Comparison of ENCODE assay signal across 14 cellular contexts in genomic region chr12:124195226-124195938, GRCh38.
A peak's percentile ranks its signal among the peaks of the same experiment; 100 is the strongest.
DNase-seq lines count a peak whose midpoint lies in the region; ATAC-seq, FAIRE-seq and TF ChIP-seq lines count a peak whose summit lies in the region.
"Had no signal": no experiment of that assay in that cellular context is flagged by ENCODE, and none has a peak within 500 bp of the region (broad histone marks: within the 10 kb centered on the region; RNA-seq: fewer than 3 reads in every experiment).

No MANE protein-coding gene starts in this region.

- H2AK5ac ChIP-seq in H1 (ENCODE audit: low read depth, low read length) = no peak overlapping the region

- no peak overlapping the region for H2BK12ac ChIP-seq in H1 (ENCODE audit: low read depth, low read length)

- H3K27ac ChIP-seq in SK-N-SH (ENCODE audit: low read depth in 2 of 2, low read length in 1 of 2) (no peak overlapping the region), H1 (ENCODE audit: low read depth, low read length) (no peak overlapping the region), upper lobe of right lung (no peak overlapping the region)
- H3K27ac ChIP-seq: PC-9 had no signal

- intact Hi-C loops in mucosa of descending colon (cut with DNase I, micrococcal nuclease) = no loop called here
- intact Hi-C loops in upper lobe of right lung (cut with DNase I) = no loop called here

- H3K4me3 ChIP-seq in SK-N-SH (ENCODE audit: low read depth in 2 of 2, low read length in 1 of 2) (no peak overlapping the region), H1 (ENCODE audit: extremely low read depth in 1 of 4, insufficient read depth in 2 of 4, low read depth in 3 of 4, low read length in 4 of 4) (no peak overlapping the region), mucosa of descending colon (no peak overlapping the region), upper lobe of right lung (no peak overlapping the region)
- H3K4me3 ChIP-seq: PC-9 had no signal

- no peak overlapping the region for H2BK15ac ChIP-seq in H1 (ENCODE audit: low read length)

- TF ChIP-seq POLR2A in H1 (IDR thresholded peaks at IDR 0.05; ENCODE audit: control extremely low read depth in 1 of 2, low read depth in 2 of 2, low read length in 2 of 2) = no peak
- TF ChIP-seq POLR2A in GM12891 (IDR thresholded peaks at IDR 0.05; ENCODE audit: low read depth, low read length) = no peak

- H3K4me1 ChIP-seq in SK-N-SH (ENCODE audit: control insufficient read depth in 1 of 2, insufficient read depth in 2 of 2, low read depth in 1 of 2, low read length in 1 of 2) (peaks cover 0 to 5% of the 10 kb centered on the region in 2 experiments; a peak in 1 of 4 replicates), H1 (replicated peaks in 1 of 4; ENCODE audit: control insufficient read depth in 3 of 4, insufficient read depth in 4 of 4, low read length in 3 of 4) (0 out of 7 replicates have a peak, but pooled peaks cover 0 to 4% (median 2%) of the 10 kb centered on the region in 4 experiments), mucosa of descending colon (ENCODE audit: low read depth) (peaks cover 6% of the 10 kb centered on the region), upper lobe of right lung (no peaks in the 10 kb centered on the region)

- no peak for TF ChIP-seq RAD21 in SK-N-SH (IDR thresholded peaks at IDR 0.05; ENCODE audit: low read length)
- no peak for TF ChIP-seq RAD21 in H1 (IDR thresholded peaks at IDR 0.05 in 1 of 2, conservative IDR thresholded peaks at IDR 0.05 in 1 of 2; ENCODE audit: low read depth in 2 of 2, low read length in 2 of 2)

- H3K9me3 ChIP-seq in SK-N-SH (no peaks in the 10 kb centered on the region), H1 (ENCODE audit: insufficient read depth in 2 of 2, low read depth in 1 of 2, low read length in 1 of 2) (peaks cover 3 to 7% of the 10 kb centered on the region in 2 experiments; a peak in 3 of 4 replicates), mucosa of descending colon (no peaks in the 10 kb centered on the region), upper lobe of right lung (no peaks in the 10 kb centered on the region)

- 52% methylated on average over 19 of the region's 19 CpGs for WGBS in SK-N-SH (ENCODE audit: low lambda C conversion rate)
- WGBS in H1 (ENCODE audit: extremely low coverage in 1 of 2, insufficient coverage in 1 of 2, insufficient read length in 1 of 2, insufficient replicate concordance in 2 of 2, low coverage in 1 of 2, low lambda C conversion rate in 2 of 2, missing lambda C conversion rate in 1 of 2), 2 experiments = 86% methylated on average over 19 of the region's 19 CpGs; no CpG with 5 or more reads in 1 of the 2 experiments

- H3K23me2 ChIP-seq in H1 (ENCODE audit: low read depth, low read length) = peaks cover 1% of the 10 kb centered on the region; the same call in 1 of the 2 replicates

- no peak overlapping the region for H4K8ac ChIP-seq in H1 (ENCODE audit: extremely low read depth, insufficient read depth, low read length)

- DNase-seq in SK-N-SH = peak; percentile 33
- no peak for DNase-seq in H1 (ENCODE audit: low read depth in 1 of 2, low spot score in 2 of 2)
- DNase-seq in mucosa of descending colon = no peak
- no peak for DNase-seq in upper lobe of right lung
- DNase-seq in GM12891 (ENCODE audit: insufficient read length, low spot score) = no peak
- no peak for DNase-seq in NCI-H526 treated with DMSO at 0.1 percent for 48 hours (lab: John Stamatoyannopoulos, UW)
- DNase-seq: 8988T, DMS53, NCI-H1048, NCI-H2107, NCI-H226, PC-9 had no signal

- H3K9me2 ChIP-seq in SK-N-SH = no peaks in the 10 kb centered on the region

- no peak overlapping the region for H2BK120ac ChIP-seq in H1 (replicated peaks; ENCODE audit: low read depth, low read length)

- FAIRE-seq in H1 (lab: Jason Lieb, UNC) (no peak), GM12891 (lab: Jason Lieb, UNC) (no peak)

- no peaks in the 10 kb centered on the region for H3F3A ChIP-seq in SK-N-SH (replicated peaks; ENCODE audit: insufficient read depth)

- no peak overlapping the region for H3K4ac ChIP-seq in H1 (replicated peaks; ENCODE audit: insufficient read length, low read depth, low read length)

- no peak overlapping the region for H2AFZ ChIP-seq in SK-N-SH (ENCODE audit: low read depth)
- no peak overlapping the region for H2AFZ ChIP-seq in H1 (ENCODE audit: low read length)
- H2AFZ ChIP-seq: PC-9 had no signal

- no peak overlapping the region for H2BK5ac ChIP-seq in H1 (ENCODE audit: low read depth, low read length)

- TF ChIP-seq EP300 in SK-N-SH (IDR thresholded peaks at IDR 0.05; ENCODE audit: borderline replicate concordance in 1 of 2, low read depth in 1 of 2, low read length in 1 of 2) (no peak), H1 (IDR thresholded peaks at IDR 0.05; ENCODE audit: borderline replicate concordance in 1 of 2, low read depth in 2 of 2, low read length in 2 of 2) (no peak)

- TF ChIP-seq CTCF in SK-N-SH (IDR thresholded peaks at IDR 0.05) (no peak), H1 (IDR thresholded peaks at IDR 0.05; ENCODE audit: control extremely low read depth in 1 of 3, insufficient read depth in 1 of 3, low read depth in 1 of 3, low read length in 3 of 3) (no peak), mucosa of descending colon (IDR thresholded peaks at IDR 0.05) (no peak), upper lobe of right lung (IDR thresholded peaks at IDR 0.05) (no peak)

- H2BK20ac ChIP-seq in H1 (ENCODE audit: low read length) = no peak overlapping the region

- no peaks in the 10 kb centered on the region for H3K79me1 ChIP-seq in H1 (ENCODE audit: low read depth, low read length)

- H3K4me2 ChIP-seq in SK-N-SH (no peak overlapping the region), H1 (ENCODE audit: insufficient read depth in 1 of 2, low read depth in 2 of 2, low read length in 2 of 2) (no peak overlapping the region)
- H3K4me2 ChIP-seq: PC-9 had no signal

- no peak overlapping the region for H3K18ac ChIP-seq in H1 (ENCODE audit: extremely low read depth, low read length)

- ATAC-seq in SK-N-SH treated with all-trans-retinoic acid at 6 μM for 48 hours = no peak
- peak; percentile 55 for ATAC-seq in mucosa of descending colon
- ATAC-seq in upper lobe of right lung = peak; percentile 19
- no peak for ATAC-seq in GM21381 (IDR thresholded peaks at IDR 0.05; ENCODE audit: unreplicated experiment)

- no peak overlapping the region for H3K23ac ChIP-seq in H1 (ENCODE audit: insufficient read length)

- H4K91ac ChIP-seq in H1 (replicated peaks; ENCODE audit: insufficient read length, low read length) = no peak overlapping the region

- H3K27me3 ChIP-seq in SK-N-SH (ENCODE audit: insufficient read depth) (no peaks in the 10 kb centered on the region), H1 (replicated peaks in 1 of 4; ENCODE audit: control insufficient read depth in 3 of 4, extremely low read depth in 1 of 4, insufficient read depth in 3 of 4, low read length in 3 of 4) (no peaks in the 10 kb centered on the region; a peak in 1 of 7 replicates), upper lobe of right lung (no peaks in the 10 kb centered on the region)

- CTCF ChIA-PET in SK-N-SH (lab: Yijun Ruan, JAX) = no interaction called here
- CTCF ChIA-PET in H1 (lab: Charles Lee; ENCODE audit: partially characterized antibody) = interaction anchor here (0.7 kb wide), 1 partner anchor 27 kb away, joined by 4 read pairs; no protein-coding TSS in a partner anchor

- no peak overlapping the region for H4K5ac ChIP-seq in H1 (ENCODE audit: insufficient read length, low read depth, low read length)

- no peak overlapping the region for H3K56ac ChIP-seq in H1 (replicated peaks; ENCODE audit: insufficient read length, low read depth, low read length)

- H3K36me3 ChIP-seq in SK-N-SH (replicated peaks in 1 of 2; ENCODE audit: control insufficient read depth in 1 of 2, insufficient read depth in 2 of 2, low read length in 1 of 2) (no peaks in the 10 kb centered on the region), H1 (ENCODE audit: control insufficient read depth in 2 of 4, insufficient read depth in 4 of 4, low read length in 3 of 4) (no peaks in the 10 kb centered on the region), mucosa of descending colon (ENCODE audit: low read depth) (no peaks in the 10 kb centered on the region), upper lobe of right lung (no peaks in the 10 kb centered on the region)

- POLR2A ChIA-PET in SK-N-SH (lab: Yijun Ruan, JAX) = no interaction called here
- POLR2A ChIA-PET in H1 (lab: Charles Lee; ENCODE audit: partially characterized antibody) = no interaction called here

- H3K9ac ChIP-seq in SK-N-SH = no peak overlapping the region
- no peak overlapping the region for H3K9ac ChIP-seq in H1 (replicated peaks in 1 of 4; ENCODE audit: extremely low read depth in 1 of 4, low read depth in 3 of 4, low read length in 3 of 4)

- H3K79me2 ChIP-seq in SK-N-SH (ENCODE audit: insufficient read depth) (no peaks in the 10 kb centered on the region), H1 (ENCODE audit: control insufficient read depth in 1 of 2, insufficient read depth in 2 of 2, low read length in 2 of 2) (no peaks in the 10 kb centered on the region)

- H3K14ac ChIP-seq in H1 (ENCODE audit: insufficient read length) = no peak overlapping the region

- no peaks in the 10 kb centered on the region for H4K20me1 ChIP-seq in SK-N-SH (ENCODE audit: insufficient read depth)
- H4K20me1 ChIP-seq in H1 (replicated peaks in 1 of 2; ENCODE audit: control insufficient read depth in 1 of 2, insufficient read depth in 2 of 2, low read length in 2 of 2) = no peaks in the 10 kb centered on the region

TF ChIP-seq in SK-N-SH, 30 proteins besides CTCF, POLR2A, EP300 and RAD21 (continues in another document):
- TF ChIP-seq MAX (IDR thresholded peaks at IDR 0.05; ENCODE audit: low read depth) = no peak

TF ChIP-seq in SK-N-SH treated with all-trans-retinoic acid at 6 μM for 48 hours, 23 proteins besides CTCF, POLR2A, EP300 and RAD21 (continues in another document):
- TF ChIP-seq TOX (CRISPR knock-in tag; IDR thresholded peaks at IDR 0.05; ENCODE audit: borderline replicate concordance) = no peak
- no peak for TF ChIP-seq BACH2 (CRISPR knock-in tag; IDR thresholded peaks at IDR 0.05; ENCODE audit: borderline replicate concordance)
- no peak for TF ChIP-seq ZFP3 (CRISPR knock-in tag; IDR thresholded peaks at IDR 0.05)

TF ChIP-seq in H1, 55 proteins besides CTCF, POLR2A, EP300 and RAD21:
- TF ChIP-seq MAFK (IDR thresholded peaks at IDR 0.05; ENCODE audit: low read depth, low read length) = peak; percentile 62
- TF ChIP-seq SRF (IDR thresholded peaks at IDR 0.05; ENCODE audit: low read depth, low read length) = no peak
- TF ChIP-seq CHD1 (IDR thresholded peaks at IDR 0.05; ENCODE audit: low read depth, low read length) = no peak
- no peak for TF ChIP-seq TEAD4 (IDR thresholded peaks at IDR 0.05; ENCODE audit: low read depth, low read length)

TF ChIP-seq in GM12891, 5 proteins besides CTCF, POLR2A, EP300 and RAD21:
- TF ChIP-seq POLR2AphosphoS5 (IDR thresholded peaks at IDR 0.05; ENCODE audit: low read depth, low read length) (no peak), TAF1 (IDR thresholded peaks at IDR 0.05; ENCODE audit: low read depth, low read length) (no peak), POU2F2 (IDR thresholded peaks at IDR 0.05; ENCODE audit: low read depth, low read length) (no peak), SPI1 (IDR thresholded peaks at IDR 0.05; ENCODE audit: low read depth, low read length) (no peak), PAX5 (IDR thresholded peaks at IDR 0.05; ENCODE audit: insufficient read depth, low read length, severe bottlenecking) (no peak)
TF ChIP-seq in GM12891: peak in this region for 0.

Comparison
In these comparisons a context has a peak if more than half of its experiments do, and no peak if none do; other contexts are left out.
1. ATAC-seq: peak in mucosa of descending colon (single experiment) and upper lobe of right lung (single experiment); none in SK-N-SH treated with all-trans-retinoic acid at 6 μM for 48 hours (single experiment) and GM21381 (single experiment).